In the genomic region with DNA sequence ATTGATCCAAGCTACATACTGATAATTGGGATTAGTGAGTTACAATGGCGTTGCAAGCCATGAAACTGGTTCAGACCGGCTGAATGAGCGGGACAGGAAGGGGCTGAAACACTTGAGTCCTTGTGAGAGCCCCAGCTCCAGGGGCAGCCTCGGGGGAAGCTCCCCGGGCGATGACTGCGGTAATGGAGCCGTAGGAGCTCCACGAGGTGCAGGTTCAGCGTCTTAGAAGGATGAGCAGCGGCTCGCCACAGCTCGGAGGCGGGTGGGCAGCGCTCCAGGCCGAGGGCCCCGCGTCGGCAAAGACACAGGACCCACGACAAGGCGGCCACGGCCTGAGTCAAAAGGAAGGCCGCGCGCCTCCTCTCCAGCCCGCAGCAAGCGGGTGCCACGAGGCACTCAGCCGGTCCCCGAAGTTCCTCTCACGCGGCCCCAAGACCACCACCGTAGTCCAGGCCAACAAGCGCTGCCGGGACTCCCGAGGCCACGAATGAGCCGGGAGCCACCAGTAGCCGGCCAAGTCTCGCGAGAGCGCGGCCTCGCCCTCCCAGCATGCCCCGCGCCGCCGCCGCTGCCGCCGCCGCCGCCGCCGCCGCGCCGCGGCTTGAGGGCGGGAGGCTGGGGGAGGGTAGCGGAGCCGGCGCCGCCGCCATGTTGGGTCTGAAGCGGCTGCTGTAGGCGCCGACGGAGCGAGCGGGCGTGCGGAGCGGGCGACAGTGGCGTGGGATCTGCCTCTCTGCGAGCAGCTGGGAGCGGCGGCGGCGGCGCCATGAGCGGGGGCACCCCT, we compare ENCODE assay signal across 8 cellular contexts. TPM values are rescaled to one million over a fixed set of nuclear protein-coding genes. Genes with fewer than 3 reads are reported as not detected.
DNase-seq lines count a peak whose midpoint lies in the region; ATAC-seq and TF ChIP-seq lines count a peak whose summit lies in the region.

A gene (plus strand): TSS at position 628 of the 784 bp plus-strand sequence. CDS start 139 bp downstream, at position 767.

- H3K27ac Mint-ChIP-seq in nephron progenitor cell = peak within 1 kb of the TSS; percentile 100
- peak within 1 kb of the TSS; percentile 100 for H3K27ac Mint-ChIP-seq in stimulated activated naive CD8-positive, alpha-beta T cell treated with anti-CD3 and anti-CD28 coated beads, Interleukin-15, Interleukin-2, amounts not matched to agents 100 ng/mL and 50 ng/mL, for 24 hours

- H3K4me2 ChIP-seq in DND-41 (ENCODE audit: insufficient read depth, low read length) = peak within 1 kb of the TSS; percentile 91

- H3K9me3 ChIP-seq in DND-41 (ENCODE audit: insufficient read depth, low read length, severe bottlenecking) (no peaks in the 10 kb centered on the region), RWPE2 (ENCODE audit: severe bottlenecking) (no peaks in the 10 kb centered on the region)

- H3K27me3 Mint-ChIP-seq in nephron progenitor cell (ENCODE audit: low read depth, poor library complexity) = peaks cover 14% of the 10 kb centered on the region
- H3K27me3 Mint-ChIP-seq in stimulated activated naive CD8-positive, alpha-beta T cell treated with anti-CD3 and anti-CD28 coated beads, Interleukin-15, Interleukin-2, amounts not matched to agents 100 ng/mL and 50 ng/mL, for 24 hours = no peaks in the 10 kb centered on the region

- H2AFZ ChIP-seq in DND-41 (ENCODE audit: low read depth, low read length) = peak within 1 kb of the TSS; percentile 93

- peaks cover 3% of the 10 kb centered on the region for H3K9me3 Mint-ChIP-seq in nephron progenitor cell
- H3K9me3 Mint-ChIP-seq in stimulated activated naive CD8-positive, alpha-beta T cell treated with anti-CD3 and anti-CD28 coated beads, Interleukin-15, Interleukin-2, amounts not matched to agents 100 ng/mL and 50 ng/mL, for 24 hours = no peaks in the 10 kb centered on the region

- peak; percentile 85 for ATAC-seq in DND-41 (ENCODE audit: insufficient read depth, low read depth)
- peak; percentile 73 for ATAC-seq in GM21825 (IDR thresholded peaks at IDR 0.05; ENCODE audit: unreplicated experiment)
- peak; percentile 66 for ATAC-seq in RWPE2 (ENCODE audit: low read depth)

- peak within 1 kb of the TSS; percentile 97 for H3K4me3 Mint-ChIP-seq in nephron progenitor cell
- H3K4me3 Mint-ChIP-seq in stimulated activated naive CD8-positive, alpha-beta T cell treated with anti-CD3 and anti-CD28 coated beads, Interleukin-15, Interleukin-2, amounts not matched to agents 100 ng/mL and 50 ng/mL, for 24 hours = peak within 1 kb of the TSS; percentile 95

- peak within 1 kb of the TSS; percentile 92 for H3K9ac ChIP-seq in DND-41 (ENCODE audit: low read depth, low read length)

- H3K79me2 ChIP-seq in DND-41 (ENCODE audit: insufficient read depth, low read length) = peaks cover 56% of the 10 kb centered on the region

- H3K4me1 Mint-ChIP-seq in nephron progenitor cell = peaks cover 63% of the 10 kb centered on the region
- peaks cover 48% of the 10 kb centered on the region for H3K4me1 Mint-ChIP-seq in stimulated activated naive CD8-positive, alpha-beta T cell treated with anti-CD3 and anti-CD28 coated beads, Interleukin-15, Interleukin-2, amounts not matched to agents 100 ng/mL and 50 ng/mL, for 24 hours (ENCODE audit: low read depth)

- peak within 1 kb of the TSS; percentile 87 for H3K27ac ChIP-seq in DND-41 (ENCODE audit: low read length)
- H3K27ac ChIP-seq in RWPE2 (ENCODE audit: poor library complexity, severe bottlenecking) = peak within 1 kb of the TSS; percentile 90

- H3K27me3 ChIP-seq in DND-41 (ENCODE audit: insufficient read depth, low read length, poor library complexity) = no peaks in the 10 kb centered on the region
- no peaks in the 10 kb centered on the region for H3K27me3 ChIP-seq in RWPE2 (ENCODE audit: insufficient read depth, poor library complexity, severe bottlenecking)

- H3K4me3 ChIP-seq in DND-41 (ENCODE audit: low read depth in 1 of 2, low read length in 2 of 2) = peak within 1 kb of the TSS; percentile 76 to 96
- peak within 1 kb of the TSS; percentile 90 for H3K4me3 ChIP-seq in RWPE2 (ENCODE audit: severe bottlenecking)
- H3K4me3 ChIP-seq in fibroblast of the aortic adventitia (ENCODE audit: low read depth, low read length) = peak within 1 kb of the TSS; percentile 90

- peaks cover 9% of the 10 kb centered on the region for H3K36me3 Mint-ChIP-seq in nephron progenitor cell (ENCODE audit: low read depth)
- H3K36me3 Mint-ChIP-seq in stimulated activated naive CD8-positive, alpha-beta T cell treated with anti-CD3 and anti-CD28 coated beads, Interleukin-15, Interleukin-2, amounts not matched to agents 100 ng/mL and 50 ng/mL, for 24 hours (ENCODE audit: low read depth) = peaks cover 19% of the 10 kb centered on the region

- peaks cover 47% of the 10 kb centered on the region for H3K4me1 ChIP-seq in DND-41 (ENCODE audit: insufficient read depth, low read length)
- H3K4me1 ChIP-seq in RWPE2 (ENCODE audit: insufficient read depth, poor library complexity, severe bottlenecking) = peaks cover 25% of the 10 kb centered on the region

- TF ChIP-seq CTCF in DND-41 (IDR thresholded peaks at IDR 0.05; ENCODE audit: borderline replicate concordance, extremely low read depth, low read length, poor library complexity, severe bottlenecking) (no peak), RWPE2 (IDR thresholded peaks at IDR 0.05; ENCODE audit: poor library complexity, severe bottlenecking) (no peak), fibroblast of the aortic adventitia (IDR thresholded peaks at IDR 0.05; ENCODE audit: insufficient read depth, low read length) (no peak), nephron progenitor cell (IDR thresholded peaks at IDR 0.05) (no peak)

- H3K36me3 ChIP-seq in DND-41 (ENCODE audit: insufficient read depth, low read length) (peaks cover 27% of the 10 kb centered on the region), RWPE2 (ENCODE audit: low read depth) (peaks cover 29% of the 10 kb centered on the region)

- DNase-seq in DND-41 = peak; percentile 91
- DNase-seq in Kasumi-1 (lab: John Stamatoyannopoulos, UW) = peak; percentile 69 to 72
- DNase-seq in RWPE2 (ENCODE audit: low spot score) = peak; percentile 85
- DNase-seq in activated effector memory CD4-positive, alpha-beta T cell treated with Interleukin-2 at 50 U/mL for 16 hours = peak; percentile 88
- peak; percentile 89 for DNase-seq in fibroblast of the aortic adventitia (ENCODE audit: low read depth)
- peak; percentile 94 for DNase-seq in nephron progenitor cell

- H4K20me1 ChIP-seq in DND-41 (ENCODE audit: insufficient read depth, low read length) = peaks cover 33% of the 10 kb centered on the region

RNA-seq across cellular contexts. Expression of the gene that starts here (rescaled TPM):
- 55.5 and 96.3 TPM in 2 replicates for total RNA-seq in fibroblast of the aortic adventitia (ENCODE audit: low replicate concordance)

Comparison
In these comparisons a context has a peak if more than half of its experiments do, and no peak if none do; other contexts are left out.
1. Peak in every context shown above with its lines: DNase-seq, ATAC-seq, H3K4me3 ChIP-seq and H3K27ac ChIP-seq.